Comparison of ENCODE assay signal across 20 cellular contexts in the genomic region with DNA sequence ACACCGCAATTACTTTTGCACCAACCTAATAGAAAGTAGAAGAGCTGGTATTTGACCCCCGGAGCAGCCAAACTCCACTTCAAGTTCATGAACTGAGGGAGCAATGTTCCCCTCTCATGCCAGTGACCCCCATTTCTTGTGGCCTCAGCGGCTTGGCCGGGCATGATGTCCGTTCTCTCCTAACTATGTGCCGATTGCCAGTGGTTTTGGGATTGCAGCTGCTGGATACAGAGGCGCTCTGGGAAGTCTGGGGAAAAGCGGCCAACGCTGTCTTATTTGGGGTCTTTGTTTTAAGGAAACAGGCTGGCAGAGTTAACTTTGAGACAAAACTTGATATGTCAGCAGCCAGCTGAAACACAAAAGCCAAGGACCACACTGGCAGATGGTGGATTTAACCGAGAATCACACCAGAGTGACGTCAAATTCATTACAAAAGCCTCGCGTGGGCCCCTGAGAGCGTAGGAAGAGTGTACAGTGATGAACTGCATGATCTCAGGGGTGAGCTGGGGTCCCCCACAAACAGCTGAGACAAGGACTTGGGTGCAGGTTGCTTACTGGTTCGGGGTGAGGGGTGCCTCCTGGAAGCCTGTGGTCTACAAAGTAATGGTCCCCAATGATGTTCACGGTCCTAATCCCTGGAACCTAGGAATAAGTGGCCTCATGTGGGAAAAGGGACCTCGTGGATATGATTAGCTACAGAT.
DNase-seq lines count a peak whose midpoint lies in the region; ATAC-seq and TF ChIP-seq lines count a peak whose summit lies in the region.
"Had no signal": no experiment of that assay in that cellular context is flagged by ENCODE, and none has a peak within 500 bp of the region (broad histone marks: within the 10 kb centered on the region; RNA-seq: fewer than 3 reads in every experiment).

No MANE protein-coding gene starts in this region.

- no peak for TF ChIP-seq EP300 in sigmoid colon (IDR thresholded peaks at IDR 0.05)

- intact Hi-C loops in right lobe of liver (cut with DNase I) (no loop called here), sigmoid colon (cut with DNase I) (loop anchor here (2.0 to 5.0 kb wide), 4 partner anchors 71 to 381 kb away; no protein-coding TSS in a partner anchor)

- TF ChIP-seq POLR2A in Peyer's patch (IDR thresholded peaks at IDR 0.05) = no peak
- no peak for TF ChIP-seq POLR2A in right lobe of liver (IDR thresholded peaks at IDR 0.05)
- TF ChIP-seq POLR2A in sigmoid colon (IDR thresholded peaks at IDR 0.05) = no peak

- no peak for TF ChIP-seq CTCF in Peyer's patch (IDR thresholded peaks at IDR 0.05)
- TF ChIP-seq CTCF in right lobe of liver (IDR thresholded peaks at IDR 0.05) = no peak
- no peak for TF ChIP-seq CTCF in sigmoid colon (IDR thresholded peaks at IDR 0.05)
- no peak for TF ChIP-seq CTCF in foreskin keratinocyte (conservative IDR thresholded peaks at IDR 0.05)

- H3K36me3 ChIP-seq in Peyer's patch (no peaks in the 10 kb centered on the region), SJCRH30 (no peaks in the 10 kb centered on the region), right lobe of liver (no peaks in the 10 kb centered on the region), sigmoid colon (no peaks in the 10 kb centered on the region)

- H3K27me3 ChIP-seq in Peyer's patch (no peaks in the 10 kb centered on the region), SJCRH30 (no peaks in the 10 kb centered on the region), right lobe of liver (no peaks in the 10 kb centered on the region), sigmoid colon (no peaks in the 10 kb centered on the region), foreskin keratinocyte (no peaks in the 10 kb centered on the region)

- no peaks in the 10 kb centered on the region for H3K9me3 ChIP-seq in Peyer's patch
- no peaks in the 10 kb centered on the region for H3K9me3 ChIP-seq in SJCRH30 (replicated peaks)
- H3K9me3 ChIP-seq in right lobe of liver = no peaks in the 10 kb centered on the region
- no peaks in the 10 kb centered on the region for H3K9me3 ChIP-seq in sigmoid colon
- H3K9me3 ChIP-seq: Caco-2 had no signal

- ATAC-seq in right lobe of liver = no peak
- no peak for ATAC-seq in foreskin keratinocyte
- ATAC-seq: CD8-positive, alpha-beta T cell; Panc1 had no signal

- 84% methylated on average over 13 of the region's 17 CpGs for WGBS in right lobe of liver (ENCODE audit: insufficient coverage, low coverage, low lambda C conversion rate, missing lambda C conversion rate)
- 82 to 86% methylated on average over 17 of the region's 17 CpGs for WGBS in sigmoid colon, 2 donors

- H3K27ac ChIP-seq in Peyer's patch (no peak overlapping the region), SJCRH30 (peak overlapping the region; percentile 27; the same call in 1 of the 2 replicates), right lobe of liver (no peak overlapping the region), sigmoid colon (peak overlapping the region in 3 of 4 donors; percentile 81 to 89 (median 86)), foreskin keratinocyte (no peak overlapping the region)
- H3K27ac ChIP-seq: C4-2B, GM23248 had no signal

- no peaks in the 10 kb centered on the region for H3K4me1 ChIP-seq in Peyer's patch
- H3K4me1 ChIP-seq in SJCRH30 = peaks cover 17% of the 10 kb centered on the region; the same call in 1 of the 2 replicates
- no peaks in the 10 kb centered on the region for H3K4me1 ChIP-seq in right lobe of liver
- H3K4me1 ChIP-seq in sigmoid colon = peaks cover 0 to 23% (median 15%) of the 10 kb centered on the region in 4 donors
- H3K4me1 ChIP-seq in foreskin keratinocyte = no peaks in the 10 kb centered on the region
- H3K4me1 ChIP-seq: Caco-2 had no signal

- peak in 2 of 3 donors; percentile 33 to 37 for DNase-seq in Peyer's patch
- DNase-seq in SJCRH30 = peak; percentile 47 to 66
- peak in 2 of 3 donors; percentile 23 to 27 for DNase-seq in right lobe of liver
- DNase-seq in sigmoid colon = peak; percentile 63
- DNase-seq in NCI-H69 (lab: John Stamatoyannopoulos, UW) = no peak
- DNase-seq in NK-92 (lab: John Stamatoyannopoulos, UW; ENCODE audit: unreplicated experiment) = no peak
- no peak for DNase-seq in 8988T
- DNase-seq in foreskin keratinocyte = no peak
- DNase-seq: CD8-positive, alpha-beta T cell; GM23248; H7; KG1; MM.1S; NCI-H2029; NCI-H446 treated with DMSO at 0.1 percent for 48 hours; NCI-H526; SIG-M5 had no signal

- H3K4me3 ChIP-seq in Peyer's patch (no peak overlapping the region), SJCRH30 (no peak overlapping the region), right lobe of liver (no peak overlapping the region), sigmoid colon (no peak overlapping the region)
- H3K4me3 ChIP-seq: GM23248 had no signal

Comparison
In these comparisons a context has a peak if more than half of its experiments do, and no peak if none do; other contexts are left out.
1. DNase-seq: peak in Peyer's patch (2 of 3), SJCRH30 (2 of 2), right lobe of liver (2 of 3) and sigmoid colon (single experiment); none in NCI-H69 (single experiment), NK-92 (single experiment), 8988T (single experiment) and foreskin keratinocyte (0 of 2).
2. H3K27ac ChIP-seq: peak in SJCRH30 (single experiment) and sigmoid colon (3 of 4); none in Peyer's patch (0 of 4), right lobe of liver (0 of 3) and foreskin keratinocyte (single experiment).